Comparison of ENCODE assay signal across 20 cellular contexts in the genomic region with DNA sequence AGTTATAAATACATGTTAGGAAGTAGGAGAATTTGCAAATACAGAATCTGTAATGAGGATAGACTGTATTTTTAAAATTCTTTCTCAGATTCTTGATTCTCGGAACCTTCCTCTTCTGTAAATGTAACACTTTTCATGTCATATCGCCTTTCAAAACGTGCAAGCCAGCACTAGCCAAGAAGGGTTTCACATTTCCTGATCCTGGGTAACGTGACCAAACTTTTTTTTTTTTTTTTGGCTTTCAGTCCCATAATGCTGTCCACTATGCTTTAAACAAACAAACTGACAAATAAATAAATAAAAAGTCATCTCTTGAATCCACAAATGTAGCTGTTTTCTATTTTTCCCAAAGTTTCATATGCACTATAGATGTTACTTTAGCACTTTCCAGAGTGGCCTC.
A peak's percentile ranks its signal among the peaks of the same experiment; 100 is the strongest.
DNase-seq lines count a peak whose midpoint lies in the region; TF ChIP-seq lines count a peak whose summit lies in the region.
"Had no signal": no experiment of that assay in that cellular context is flagged by ENCODE, and none has a peak within 500 bp of the region (broad histone marks: within the 10 kb centered on the region; RNA-seq: fewer than 3 reads in every experiment).

No MANE protein-coding gene starts in this region.

- H3K27me3 ChIP-seq in smooth muscle cell (ENCODE audit: low read depth) = no peaks in the 10 kb centered on the region

- no peaks in the 10 kb centered on the region for H3K36me3 ChIP-seq in smooth muscle cell (ENCODE audit: low read depth)

- H3K9ac ChIP-seq in smooth muscle cell (ENCODE audit: low read depth) = no peak overlapping the region

- H3K9me3 ChIP-seq in smooth muscle cell (replicated peaks; ENCODE audit: low read depth) = no peaks in the 10 kb centered on the region

- H3F3A ChIP-seq in smooth muscle cell (ENCODE audit: low read depth) = no peaks in the 10 kb centered on the region

- H3K4me2 ChIP-seq in smooth muscle cell = no peak overlapping the region
- H3K4me2 ChIP-seq: PC-9 had no signal

- H2AFZ ChIP-seq in smooth muscle cell (ENCODE audit: low read depth) = no peak overlapping the region
- H2AFZ ChIP-seq: PC-9 had no signal

- H4K20me1 ChIP-seq in smooth muscle cell (ENCODE audit: low read depth) = peaks cover 47% of the 10 kb centered on the region

- no peaks in the 10 kb centered on the region for H3K9me3 Mint-ChIP-seq in activated naive CD4-positive, alpha-beta T cell treated with anti-CD3 and anti-CD28 coated beads, Interleukin-2, amount 50 U/mL, for 24 hours
- no peaks in the 10 kb centered on the region for H3K9me3 Mint-ChIP-seq in activated T-helper 2 cell treated with anti-CD3 and anti-CD28 coated beads, Interferon-gamma antibody, Interleukin-2, Interleukin-4, amounts not matched to agents 10 μg/mL and 5 μg/mL and 100 μg/mL, durations not matched to agents 14 hours and 24 hours and 36 hours
- H3K9me3 Mint-ChIP-seq: HFFc6 had no signal

- WGBS in smooth muscle cell (ENCODE audit: low lambda C conversion rate) = 79% methylated on average over 4 of the region's 4 CpGs

- intact Hi-C loops in activated T-helper 2 cell treated with anti-CD3 and anti-CD28 coated beads, Interferon-gamma antibody, Interleukin-2, Interleukin-4, amounts not matched to agents 10 μg/mL and 5 μg/mL and 100 μg/mL, durations not matched to agents 14 hours and 24 hours and 36 hours (cut with micrococcal nuclease) = loop anchor here (1.0 to 5.0 kb wide), 5 partner anchors 17 to 1005 kb away; partner anchors contain the start of gene STT3B

- peak; percentile 5 for DNase-seq in NCI-H2171 treated with DMSO at 0.1 percent for 48 hours (lab: John Stamatoyannopoulos, UW)
- no peak for DNase-seq in NCI-H2171 (lab: John Stamatoyannopoulos, UW)
- no peak for DNase-seq in activated naive CD4-positive, alpha-beta T cell (lab: John Stamatoyannopoulos, UW)
- DNase-seq in activated T-helper 2 cell treated with anti-CD3 and anti-CD28 coated beads, Interferon-gamma antibody, Interleukin-2, Interleukin-4, amounts not matched to agents 10 μg/mL and 5 μg/mL and 100 μg/mL, durations not matched to agents 14 hours and 24 hours and 36 hours (ENCODE audit: low spot score) = no peak
- no peak for DNase-seq in smooth muscle cell (lab: John Stamatoyannopoulos, UW; ENCODE audit: unreplicated experiment)
- no peak for DNase-seq in ureter (ENCODE audit: low spot score)
- DNase-seq in anterior cingulate cortex (lab: John Stamatoyannopoulos, UW) = no peak
- DNase-seq: 8988T, DMS79 treated with DMSO at 0.1 percent for 48 hours, H7, HFFc6, NCI-H1105 treated with DMSO at 0.1 percent for 48 hours, NCI-H1694, NCI-H2081 treated with DMSO at 0.1 percent for 48 hours, NCI-H226, NCI-H524, PC-9 had no signal

- no peak overlapping the region for H3K4me3 Mint-ChIP-seq in activated naive CD4-positive, alpha-beta T cell treated with anti-CD3 and anti-CD28 coated beads, Interleukin-2, amount 50 U/mL, for 24 hours
- no peak overlapping the region for H3K4me3 Mint-ChIP-seq in activated T-helper 2 cell treated with anti-CD3 and anti-CD28 coated beads, Interferon-gamma antibody, Interleukin-2, Interleukin-4, amounts not matched to agents 10 μg/mL and 5 μg/mL and 100 μg/mL, durations not matched to agents 14 hours and 24 hours and 36 hours (ENCODE audit: low read depth)
- H3K4me3 Mint-ChIP-seq: HFFc6 had no signal

- peak overlapping the region; percentile 1 for H3K27ac Mint-ChIP-seq in activated naive CD4-positive, alpha-beta T cell treated with anti-CD3 and anti-CD28 coated beads, Interleukin-2, amount 50 U/mL, for 24 hours
- H3K27ac Mint-ChIP-seq in activated T-helper 2 cell treated with anti-CD3 and anti-CD28 coated beads, Interferon-gamma antibody, Interleukin-2, Interleukin-4, amounts not matched to agents 10 μg/mL and 5 μg/mL and 100 μg/mL, durations not matched to agents 14 hours and 24 hours and 36 hours = peak overlapping the region; percentile 85
- H3K27ac Mint-ChIP-seq: HFFc6 had no signal

- H3K79me2 ChIP-seq in smooth muscle cell (ENCODE audit: low read depth) = peaks cover 50% of the 10 kb centered on the region

- no peaks in the 10 kb centered on the region for H3K36me3 Mint-ChIP-seq in activated naive CD4-positive, alpha-beta T cell treated with anti-CD3 and anti-CD28 coated beads, Interleukin-2, amount 50 U/mL, for 24 hours
- H3K36me3 Mint-ChIP-seq in activated T-helper 2 cell treated with anti-CD3 and anti-CD28 coated beads, Interferon-gamma antibody, Interleukin-2, Interleukin-4, amounts not matched to agents 10 μg/mL and 5 μg/mL and 100 μg/mL, durations not matched to agents 14 hours and 24 hours and 36 hours (ENCODE audit: low read depth) = peaks cover 12% of the 10 kb centered on the region

- no peak for TF ChIP-seq CTCF in smooth muscle cell (IDR thresholded peaks at IDR 0.05; ENCODE audit: borderline replicate concordance, insufficient read depth, poor library complexity, severe bottlenecking)

- no peaks in the 10 kb centered on the region for H3K27me3 Mint-ChIP-seq in activated naive CD4-positive, alpha-beta T cell treated with anti-CD3 and anti-CD28 coated beads, Interleukin-2, amount 50 U/mL, for 24 hours
- H3K27me3 Mint-ChIP-seq in activated T-helper 2 cell treated with anti-CD3 and anti-CD28 coated beads, Interferon-gamma antibody, Interleukin-2, Interleukin-4, amounts not matched to agents 10 μg/mL and 5 μg/mL and 100 μg/mL, durations not matched to agents 14 hours and 24 hours and 36 hours (ENCODE audit: low read depth) = no peaks in the 10 kb centered on the region

- peaks cover 9% of the 10 kb centered on the region for H3K4me1 Mint-ChIP-seq in activated naive CD4-positive, alpha-beta T cell treated with anti-CD3 and anti-CD28 coated beads, Interleukin-2, amount 50 U/mL, for 24 hours
- H3K4me1 Mint-ChIP-seq in activated T-helper 2 cell treated with anti-CD3 and anti-CD28 coated beads, Interferon-gamma antibody, Interleukin-2, Interleukin-4, amounts not matched to agents 10 μg/mL and 5 μg/mL and 100 μg/mL, durations not matched to agents 14 hours and 24 hours and 36 hours (ENCODE audit: low read depth) = peaks cover 51% of the 10 kb centered on the region

- no peak overlapping the region for H3K4me3 ChIP-seq in smooth muscle cell
- H3K4me3 ChIP-seq: K562, PC-9 had no signal

- peak overlapping the region; percentile 38 for H3K27ac ChIP-seq in smooth muscle cell (ENCODE audit: low read depth)
- H3K27ac ChIP-seq: PC-9, RWPE1 had no signal

- H3K4me1 ChIP-seq in smooth muscle cell (ENCODE audit: low read depth) = no peaks in the 10 kb centered on the region
